ENCODE assay signal across 1 cellular context in the genomic region with DNA sequence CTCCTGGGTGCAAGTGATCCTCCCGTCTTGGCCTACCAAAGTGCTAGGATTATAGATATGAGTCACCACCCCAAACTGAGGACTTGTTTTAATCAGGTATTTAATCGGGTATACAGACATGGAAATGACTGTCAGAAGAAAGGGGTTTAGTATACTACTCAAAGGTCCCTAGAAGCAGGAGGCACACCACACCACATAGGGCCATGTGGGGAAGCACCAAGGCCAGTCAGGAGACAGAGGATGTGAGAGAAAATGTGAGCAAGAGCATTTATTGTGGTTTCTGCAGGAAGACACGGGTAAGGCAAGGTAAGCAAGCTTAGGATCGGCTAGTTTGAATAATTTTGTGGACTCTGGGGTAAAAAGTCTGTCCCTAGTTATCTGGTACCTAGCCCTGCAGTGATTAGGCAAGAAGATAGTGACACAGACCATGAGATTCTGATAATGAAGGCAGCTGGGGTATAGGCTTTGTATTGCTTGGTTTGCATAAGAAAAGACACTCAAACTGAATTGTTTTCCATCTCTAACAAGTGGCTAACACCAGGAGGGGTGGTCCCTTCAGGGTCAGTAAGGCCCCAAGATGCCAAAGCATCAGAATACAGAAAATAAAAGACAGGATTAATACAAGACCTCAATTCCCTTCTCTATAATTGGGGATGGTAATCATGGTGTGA.
TF ChIP-seq lines count a peak whose summit lies in the region.

No MANE protein-coding gene starts in this region.

TF ChIP-seq in GM23338, 12 proteins besides CTCF, POLR2A, EP300 and RAD21 (continued from another document):
- TF ChIP-seq, protein P1, sequence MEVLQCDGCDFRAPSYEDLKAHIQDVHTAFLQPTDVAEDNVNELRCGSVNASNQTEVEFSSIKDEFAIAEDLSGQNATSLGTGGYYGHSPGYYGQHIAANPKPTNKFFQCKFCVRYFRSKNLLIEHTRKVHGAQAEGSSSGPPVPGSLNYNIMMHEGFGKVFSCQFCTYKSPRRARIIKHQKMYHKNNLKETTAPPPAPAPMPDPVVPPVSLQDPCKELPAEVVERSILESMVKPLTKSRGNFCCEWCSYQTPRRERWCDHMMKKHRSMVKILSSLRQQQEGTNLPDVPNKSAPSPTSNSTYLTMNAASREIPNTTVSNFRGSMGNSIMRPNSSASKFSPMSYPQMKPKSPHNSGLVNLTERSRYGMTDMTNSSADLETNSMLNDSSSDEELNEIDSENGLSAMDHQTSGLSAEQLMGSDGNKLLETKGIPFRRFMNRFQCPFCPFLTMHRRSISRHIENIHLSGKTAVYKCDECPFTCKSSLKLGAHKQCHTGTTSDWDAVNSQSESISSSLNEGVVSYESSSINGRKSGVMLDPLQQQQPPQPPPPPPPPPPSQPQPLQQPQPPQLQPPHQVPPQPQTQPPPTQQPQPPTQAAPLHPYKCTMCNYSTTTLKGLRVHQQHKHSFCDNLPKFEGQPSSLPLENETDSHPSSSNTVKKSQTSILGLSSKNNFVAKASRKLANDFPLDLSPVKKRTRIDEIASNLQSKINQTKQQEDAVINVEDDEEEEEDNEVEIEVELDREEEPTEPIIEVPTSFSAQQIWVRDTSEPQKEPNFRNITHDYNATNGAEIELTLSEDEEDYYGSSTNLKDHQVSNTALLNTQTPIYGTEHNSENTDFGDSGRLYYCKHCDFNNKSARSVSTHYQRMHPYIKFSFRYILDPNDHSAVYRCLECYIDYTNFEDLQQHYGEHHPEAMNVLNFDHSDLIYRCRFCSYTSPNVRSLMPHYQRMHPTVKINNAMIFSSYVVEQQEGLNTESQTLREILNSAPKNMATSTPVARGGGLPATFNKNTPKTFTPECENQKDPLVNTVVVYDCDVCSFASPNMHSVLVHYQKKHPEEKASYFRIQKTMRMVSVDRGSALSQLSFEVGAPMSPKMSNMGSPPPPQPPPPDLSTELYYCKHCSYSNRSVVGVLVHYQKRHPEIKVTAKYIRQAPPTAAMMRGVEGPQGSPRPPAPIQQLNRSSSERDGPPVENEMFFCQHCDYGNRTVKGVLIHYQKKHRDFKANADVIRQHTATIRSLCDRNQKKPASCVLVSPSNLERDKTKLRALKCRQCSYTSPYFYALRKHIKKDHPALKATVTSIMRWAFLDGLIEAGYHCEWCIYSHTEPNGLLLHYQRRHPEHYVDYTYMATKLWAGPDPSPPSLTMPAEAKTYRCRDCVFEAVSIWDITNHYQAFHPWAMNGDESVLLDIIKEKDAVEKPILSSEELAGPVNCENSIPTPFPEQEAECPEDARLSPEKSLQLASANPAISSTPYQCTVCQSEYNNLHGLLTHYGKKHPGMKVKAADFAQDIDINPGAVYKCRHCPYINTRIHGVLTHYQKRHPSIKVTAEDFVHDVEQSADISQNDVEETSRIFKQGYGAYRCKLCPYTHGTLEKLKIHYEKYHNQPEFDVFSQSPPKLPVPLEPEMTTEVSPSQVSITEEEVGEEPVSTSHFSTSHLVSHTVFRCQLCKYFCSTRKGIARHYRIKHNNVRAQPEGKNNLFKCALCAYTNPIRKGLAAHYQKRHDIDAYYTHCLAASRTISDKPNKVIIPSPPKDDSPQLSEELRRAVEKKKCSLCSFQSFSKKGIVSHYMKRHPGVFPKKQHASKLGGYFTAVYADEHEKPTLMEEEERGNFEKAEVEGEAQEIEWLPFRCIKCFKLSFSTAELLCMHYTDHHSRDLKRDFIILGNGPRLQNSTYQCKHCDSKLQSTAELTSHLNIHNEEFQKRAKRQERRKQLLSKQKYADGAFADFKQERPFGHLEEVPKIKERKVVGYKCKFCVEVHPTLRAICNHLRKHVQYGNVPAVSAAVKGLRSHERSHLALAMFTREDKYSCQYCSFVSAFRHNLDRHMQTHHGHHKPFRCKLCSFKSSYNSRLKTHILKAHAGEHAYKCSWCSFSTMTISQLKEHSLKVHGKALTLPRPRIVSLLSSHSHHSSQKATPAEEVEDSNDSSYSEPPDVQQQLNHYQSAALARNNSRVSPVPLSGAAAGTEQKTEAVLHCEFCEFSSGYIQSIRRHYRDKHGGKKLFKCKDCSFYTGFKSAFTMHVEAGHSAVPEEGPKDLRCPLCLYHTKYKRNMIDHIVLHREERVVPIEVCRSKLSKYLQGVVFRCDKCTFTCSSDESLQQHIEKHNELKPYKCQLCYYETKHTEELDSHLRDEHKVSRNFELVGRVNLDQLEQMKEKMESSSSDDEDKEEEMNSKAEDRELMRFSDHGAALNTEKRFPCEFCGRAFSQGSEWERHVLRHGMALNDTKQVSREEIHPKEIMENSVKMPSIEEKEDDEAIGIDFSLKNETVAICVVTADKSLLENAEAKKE (CRISPR knock-in tag; IDR thresholded peaks at IDR 0.05), result no peak
- TF ChIP-seq NANOG (IDR thresholded peaks at IDR 0.05; ENCODE audit: borderline replicate concordance) (no peak), CREB1 (CRISPR knock-in tag; IDR thresholded peaks at IDR 0.05; ENCODE audit: low read depth) (no peak), EZH2phosphoT487 (IDR thresholded peaks at IDR 0.05; ENCODE audit: unreplicated experiment) (no peak), JUNB (IDR thresholded peaks at IDR 0.05; ENCODE audit: unreplicated experiment) (no peak), EZH2 (IDR thresholded peaks at IDR 0.05; ENCODE audit: low read depth, unreplicated experiment) (no peak), ZNF114 (CRISPR knock-in tag; IDR thresholded peaks at IDR 0.05) (no peak), STAT1 (IDR thresholded peaks at IDR 0.05; ENCODE audit: unreplicated experiment) (no peak), POLR2AphosphoS5 (IDR thresholded peaks at IDR 0.05; ENCODE audit: low read depth) (no peak), ZNF331 (CRISPR knock-in tag; IDR thresholded peaks at IDR 0.05; ENCODE audit: low read depth) (no peak)
- TF ChIP-seq, protein P2, sequence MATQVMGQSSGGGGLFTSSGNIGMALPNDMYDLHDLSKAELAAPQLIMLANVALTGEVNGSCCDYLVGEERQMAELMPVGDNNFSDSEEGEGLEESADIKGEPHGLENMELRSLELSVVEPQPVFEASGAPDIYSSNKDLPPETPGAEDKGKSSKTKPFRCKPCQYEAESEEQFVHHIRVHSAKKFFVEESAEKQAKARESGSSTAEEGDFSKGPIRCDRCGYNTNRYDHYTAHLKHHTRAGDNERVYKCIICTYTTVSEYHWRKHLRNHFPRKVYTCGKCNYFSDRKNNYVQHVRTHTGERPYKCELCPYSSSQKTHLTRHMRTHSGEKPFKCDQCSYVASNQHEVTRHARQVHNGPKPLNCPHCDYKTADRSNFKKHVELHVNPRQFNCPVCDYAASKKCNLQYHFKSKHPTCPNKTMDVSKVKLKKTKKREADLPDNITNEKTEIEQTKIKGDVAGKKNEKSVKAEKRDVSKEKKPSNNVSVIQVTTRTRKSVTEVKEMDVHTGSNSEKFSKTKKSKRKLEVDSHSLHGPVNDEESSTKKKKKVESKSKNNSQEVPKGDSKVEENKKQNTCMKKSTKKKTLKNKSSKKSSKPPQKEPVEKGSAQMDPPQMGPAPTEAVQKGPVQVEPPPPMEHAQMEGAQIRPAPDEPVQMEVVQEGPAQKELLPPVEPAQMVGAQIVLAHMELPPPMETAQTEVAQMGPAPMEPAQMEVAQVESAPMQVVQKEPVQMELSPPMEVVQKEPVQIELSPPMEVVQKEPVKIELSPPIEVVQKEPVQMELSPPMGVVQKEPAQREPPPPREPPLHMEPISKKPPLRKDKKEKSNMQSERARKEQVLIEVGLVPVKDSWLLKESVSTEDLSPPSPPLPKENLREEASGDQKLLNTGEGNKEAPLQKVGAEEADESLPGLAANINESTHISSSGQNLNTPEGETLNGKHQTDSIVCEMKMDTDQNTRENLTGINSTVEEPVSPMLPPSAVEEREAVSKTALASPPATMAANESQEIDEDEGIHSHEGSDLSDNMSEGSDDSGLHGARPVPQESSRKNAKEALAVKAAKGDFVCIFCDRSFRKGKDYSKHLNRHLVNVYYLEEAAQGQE (IDR thresholded peaks at IDR 0.05; ENCODE audit: unreplicated experiment), result no peak
